ENCODE assay signal across 19 cellular contexts in the genomic region with DNA sequence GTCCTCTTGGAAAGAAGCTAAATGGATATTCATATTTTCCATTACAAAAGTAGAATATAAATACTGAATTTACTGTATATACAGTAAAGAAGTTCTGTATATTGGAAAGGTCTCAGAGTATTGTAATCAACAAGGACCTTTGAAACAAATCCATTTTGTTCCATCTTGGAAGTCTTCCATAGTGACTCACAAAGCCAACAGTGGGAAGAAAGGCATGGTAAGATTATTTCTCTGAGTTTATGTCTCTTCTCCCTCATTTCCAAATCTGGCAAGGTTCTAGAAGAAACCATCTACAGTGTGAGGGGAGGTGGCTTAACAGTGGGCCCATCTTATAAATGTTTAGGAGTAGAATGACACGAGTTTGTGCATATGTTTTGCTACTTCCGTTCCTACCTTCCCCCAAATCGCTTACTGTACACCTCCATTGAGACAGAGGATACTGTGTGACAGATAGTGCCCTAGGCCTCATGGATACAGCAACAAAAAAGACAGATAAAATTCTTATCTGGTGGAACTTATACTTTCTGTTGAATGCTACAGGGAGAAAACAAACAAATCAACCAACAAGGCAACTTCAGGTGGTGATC. TPM values are rescaled to one million over a fixed set of nuclear protein-coding genes. Genes with fewer than 3 reads are reported as not detected.
DNase-seq lines count a peak whose midpoint lies in the region; ATAC-seq, FAIRE-seq and TF ChIP-seq lines count a peak whose summit lies in the region.
"Had no signal": no experiment of that assay in that cellular context is flagged by ENCODE, and none has a peak within 500 bp of the region (broad histone marks: within the 10 kb centered on the region; RNA-seq: fewer than 3 reads in every experiment).

No MANE protein-coding gene starts in this region.

- no peak overlapping the region for H3K4me3 ChIP-seq in bronchial epithelial cell (ENCODE audit: low read depth, low read length)
- H3K4me3 ChIP-seq: colonic mucosa, right atrium auricular region had no signal

- no peaks in the 10 kb centered on the region for H3K36me3 ChIP-seq in bronchial epithelial cell (ENCODE audit: control insufficient read depth, insufficient read depth, low read length)
- H3K36me3 ChIP-seq: colonic mucosa, right atrium auricular region had no signal

- H3K36me3 Mint-ChIP-seq in effector memory CD8-positive, alpha-beta T cell (ENCODE audit: insufficient read depth): no peaks in the 10 kb centered on the region

- peak overlapping the region in 1 of 2 donors; percentile 8 for H3K27ac Mint-ChIP-seq in effector memory CD8-positive, alpha-beta T cell
- H3K27ac Mint-ChIP-seq: T-helper 17 cell had no signal

- no peaks in the 10 kb centered on the region for H3K27me3 ChIP-seq in bronchial epithelial cell (ENCODE audit: control insufficient read depth, insufficient read depth, low read length)
- H3K27me3 ChIP-seq: colonic mucosa, right atrium auricular region had no signal

- FAIRE-seq in bronchial epithelial cell (lab: Jason Lieb, UNC): no peak

- H3K9me3 Mint-ChIP-seq in effector memory CD8-positive, alpha-beta T cell: no peaks in the 10 kb centered on the region

- ATAC-seq in effector memory CD8-positive, alpha-beta T cell (replicated peaks): no peak
- ATAC-seq: T-helper 17 cell had no signal

- peaks cover 0 to 12% of the 10 kb centered on the region in 2 donors for H3K27me3 Mint-ChIP-seq in effector memory CD8-positive, alpha-beta T cell

- no peak overlapping the region for H3K4me3 Mint-ChIP-seq in effector memory CD8-positive, alpha-beta T cell
- H3K4me3 Mint-ChIP-seq: T-helper 17 cell had no signal

- DNase-seq in AG20443 (ENCODE audit: low spot score) (peak; percentile 48), NCI-H226 (peak; percentile 55), bronchial epithelial cell (ENCODE audit: low read depth) (peak; percentile 55), kidney glomerular epithelial cell (lab: John Stamatoyannopoulos, UW) (peak; percentile 16), germinal center (ENCODE audit: low spot score) (no peak), HT-29 (ENCODE audit: low spot score) (no peak)
- DNase-seq in activated CD4-positive, alpha-beta T cell treated with anti-CD3 and anti-CD28 coated beads for 1 hour: no peak
- no peak for DNase-seq in effector memory CD8-positive, alpha-beta T cell
- DNase-seq: activated effector memory CD4-positive, alpha-beta T cell treated with Interleukin-2 at 50 U/mL for 16 hours; amniotic stem cell; Caco-2; colonic mucosa; GF-D8; KG1; NCI-H1417 treated with DMSO at 0.1 percent for 48 hours; SHP77 treated with DMSO at 0.1 percent for 48 hours; stimulated activated CD4-positive, alpha-beta T cell treated with anti-CD3 and anti-CD28 coated beads, Interleukin-1b, Interleukin-23, amount 100 ng/mL, for 48 hours; T-helper 17 cell had no signal

- H3K4me1 Mint-ChIP-seq in effector memory CD8-positive, alpha-beta T cell (ENCODE audit: low read depth in 2 of 2): no peaks in the 10 kb centered on the region

- TF ChIP-seq CTCF in bronchial epithelial cell (IDR thresholded peaks at IDR 0.05; ENCODE audit: insufficient read depth, low read length, severe bottlenecking): no peak

RNA-seq across cellular contexts. Expression of a gene that starts 22.1 kb away (rescaled TPM):
- 11.6 and 11.8 TPM in 2 replicates for total RNA-seq in bronchial epithelial cell
- total RNA-seq in HT-29 (2014; rRNA removed; shearing (Covaris generic)): 4.4 and 6.1 TPM in 2 replicates

Comparison
In these comparisons a context has a peak if more than half of its experiments do, and no peak if none do; other contexts are left out.
1. DNase-seq: peak in AG20443 (single experiment), NCI-H226 (single experiment), bronchial epithelial cell (single experiment) and kidney glomerular epithelial cell (single experiment); none in activated CD4-positive, alpha-beta T cell treated with anti-CD3 and anti-CD28 coated beads for 1 hour (single experiment), effector memory CD8-positive, alpha-beta T cell (0 of 3), germinal center (single experiment) and HT-29 (single experiment).